8 cellular contexts compared by ENCODE assay signal in genomic region chr6:154995241-154996162, GRCh38. TPM values are rescaled to one million over a fixed set of nuclear protein-coding genes. Genes with fewer than 3 reads are reported as not detected.
DNase-seq lines count a peak whose midpoint lies in the region; ATAC-seq, FAIRE-seq and TF ChIP-seq lines count a peak whose summit lies in the region.

TIAM2 (plus strand) TSS chr6:154995315; CDS start chr6:155129224, 133,909 bp downstream.

- H3K4me2 ChIP-seq in HCT116 (ENCODE audit: low read length), result peak within 1 kb of the TSS; percentile 97

- no peak for TF ChIP-seq RAD21 in HCT116 (IDR thresholded peaks at IDR 0.05; ENCODE audit: low read depth)

- CTCF ChIA-PET in HCT116 (lab: Charles Lee), result no interaction called here
- CTCF ChIA-PET in activated CD8-positive, alpha-beta T cell treated with anti-CD3 and anti-CD28 coated beads, Interleukin-2, amount 10 ng/mL, durations not matched to agents 7 days and 5 days (lab: Charles Lee), result no interaction called here

- no peak within 1 kb of the TSS for H3K27ac Mint-ChIP-seq in activated CD8-positive, alpha-beta T cell treated with anti-CD3 and anti-CD28 coated beads, Interleukin-2, amount 10 ng/mL, durations not matched to agents 7 days and 5 days

- H4K20me1 ChIP-seq in HCT116 (ENCODE audit: insufficient read depth), result no peaks in the 10 kb centered on the region

- H3K27me3 ChIP-seq in HCT116 (ENCODE audit: insufficient read depth, low read length) (no peaks in the 10 kb centered on the region), uterus (no peaks in the 10 kb centered on the region)

- RAD21 ChIA-PET in HCT116 (lab: Charles Lee; ENCODE audit: low non-redundant PET in 1 of 2, low total read pairs in 2 of 2, uncharacterized antibody in 2 of 2, unreplicated experiment in 2 of 2), result no interaction called here

- peak within 1 kb of the TSS; percentile 57 for H3K9ac ChIP-seq in HCT116 (ENCODE audit: low read length)

- H3K9me2 ChIP-seq in HCT116 (ENCODE audit: insufficient read depth), result no peaks in the 10 kb centered on the region

- H3K4me1 Mint-ChIP-seq in activated CD8-positive, alpha-beta T cell treated with anti-CD3 and anti-CD28 coated beads, Interleukin-2, amount 10 ng/mL, durations not matched to agents 7 days and 5 days (ENCODE audit: low read depth), result peaks cover 5% of the 10 kb centered on the region

- H2AFZ ChIP-seq in HCT116 (ENCODE audit: low read depth, low read length, poor library complexity, severe bottlenecking), result peak within 1 kb of the TSS; percentile 65

- H3K4me3 Mint-ChIP-seq in activated CD8-positive, alpha-beta T cell treated with anti-CD3 and anti-CD28 coated beads, Interleukin-2, amount 10 ng/mL, durations not matched to agents 7 days and 5 days, result peak within 1 kb of the TSS; percentile 63

- TF ChIP-seq POLR2A in HCT116 (IDR thresholded peaks at IDR 0.05; ENCODE audit: borderline replicate concordance, extremely low read depth, insufficient read depth, insufficient read length), result peak; percentile 70
- no peak for TF ChIP-seq POLR2A in uterus (IDR thresholded peaks at IDR 0.05)

- no peaks in the 10 kb centered on the region for H3K36me3 Mint-ChIP-seq in activated CD8-positive, alpha-beta T cell treated with anti-CD3 and anti-CD28 coated beads, Interleukin-2, amount 10 ng/mL, durations not matched to agents 7 days and 5 days (ENCODE audit: low read depth)

- no TSS peak for BruUV-seq in HCT116 (replicated peaks; lab: Mats Ljungman, UMichigan)

- no peak for FAIRE-seq in frontal cortex (lab: Jason Lieb, UNC)

- peak; percentile 75 for DNase-seq in AG20443 (ENCODE audit: low spot score)
- DNase-seq in HCT116 (ENCODE audit: low read depth, low spot score), result no peak
- peak; percentile 34 for DNase-seq in activated CD8-positive, alpha-beta T cell treated with anti-CD3 and anti-CD28 coated beads, Interleukin-2, amount 10 ng/mL, durations not matched to agents 7 days and 5 days
- peak; percentile 41 to 50 for DNase-seq in frontal cortex (ENCODE audit: low spot score in 2 of 2)
- no peak for DNase-seq in occipital lobe (lab: John Stamatoyannopoulos, UW)
- DNase-seq in uterus, result no peak
- no peak for DNase-seq in dedifferentiated amniotic fluid mesenchymal stem cell (ENCODE audit: extremely low spot score)

- H3K4me3 ChIP-seq in HCT116 (replicated peaks in 1 of 2; ENCODE audit: low read depth in 1 of 2, low read length in 2 of 2) (peak within 1 kb of the TSS; percentile 45 to 71), uterus (peak within 1 kb of the TSS; percentile 35 to 47)

- no peaks in the 10 kb centered on the region for H3K36me3 ChIP-seq in HCT116 (ENCODE audit: control insufficient read depth in 1 of 2, insufficient read depth in 2 of 2, low read length in 2 of 2)
- no peaks in the 10 kb centered on the region for H3K36me3 ChIP-seq in uterus

- H3K9me3 ChIP-seq in HCT116 (ENCODE audit: control insufficient read depth in 1 of 2, insufficient read depth in 1 of 2, low read depth in 1 of 2, low read length in 2 of 2) (no peaks in the 10 kb centered on the region), uterus (no peaks in the 10 kb centered on the region)

- H3K27ac ChIP-seq in HCT116 (ENCODE audit: low read depth, low read length) (peak within 1 kb of the TSS; percentile 39; the same call in 1 of the 2 replicates), uterus (peak within 1 kb of the TSS in 1 of 2 donors; percentile 2)

- H3K27me3 Mint-ChIP-seq in activated CD8-positive, alpha-beta T cell treated with anti-CD3 and anti-CD28 coated beads, Interleukin-2, amount 10 ng/mL, durations not matched to agents 7 days and 5 days (ENCODE audit: low read depth), result peaks cover 27% of the 10 kb centered on the region

- ATAC-seq in HCT116 (peak; percentile 87), GM19035 (IDR thresholded peaks at IDR 0.05; ENCODE audit: unreplicated experiment) (no peak)
- ATAC-seq in activated CD8-positive, alpha-beta T cell treated with anti-CD3 and anti-CD28 coated beads, Interleukin-2, amount 10 ng/mL, durations not matched to agents 7 days and 5 days, result peak; percentile 75

- H3K4me1 ChIP-seq in HCT116 (ENCODE audit: control insufficient read depth in 1 of 2, insufficient read depth in 2 of 2, low read length in 2 of 2) (peaks cover 12 to 19% of the 10 kb centered on the region in 2 experiments), uterus (peaks cover 0 to 5% of the 10 kb centered on the region in 2 donors)

- no peaks in the 10 kb centered on the region for H3K79me2 ChIP-seq in HCT116 (ENCODE audit: insufficient read depth, low read length)

- TF ChIP-seq CTCF in HCT116 (IDR thresholded peaks at IDR 0.05 in 2 of 3, conservative IDR thresholded peaks at IDR 0.05 in 1 of 3; ENCODE audit: borderline replicate concordance in 1 of 3, insufficient read depth in 1 of 3, low read depth in 2 of 3, low read length in 2 of 3), result no peak
- no peak for TF ChIP-seq CTCF in uterus (IDR thresholded peaks at IDR 0.05)

- POLR2A ChIA-PET in HCT116 (lab: Charles Lee), result no interaction called here
- POLR2A ChIA-PET in activated CD8-positive, alpha-beta T cell treated with anti-CD3 and anti-CD28 coated beads, Interleukin-2, amount 10 ng/mL, durations not matched to agents 7 days and 5 days (lab: Charles Lee), result no interaction called here

- intact Hi-C loops in HCT116 (cut with micrococcal nuclease) (no loop called here), uterus (cut with DNase I; ENCODE audit: low total_unique reads) (no loop called here)

- H3K9me3 Mint-ChIP-seq in activated CD8-positive, alpha-beta T cell treated with anti-CD3 and anti-CD28 coated beads, Interleukin-2, amount 10 ng/mL, durations not matched to agents 7 days and 5 days (ENCODE audit: insufficient read depth), result no peaks in the 10 kb centered on the region

TF ChIP-seq in HCT116, 20 proteins besides CTCF, POLR2A, EP300 and RAD21 (continues in another document):
- TF ChIP-seq POLR2AphosphoS5 (IDR thresholded peaks at IDR 0.05; ENCODE audit: low read depth, low read length) (peak; percentile 24; the same call in 1 of the 2 replicates), SRF (IDR thresholded peaks at IDR 0.05; ENCODE audit: low read depth) (no peak), REST (IDR thresholded peaks at IDR 0.05; ENCODE audit: low read depth) (no peak), ZBTB33 (IDR thresholded peaks at IDR 0.05; ENCODE audit: extremely low read depth, insufficient replicate concordance, low read length) (no peak), FOSL1 (IDR thresholded peaks at IDR 0.05; ENCODE audit: low read depth) (no peak), ZFX (IDR thresholded peaks at IDR 0.05) (peak; percentile 57; the same call in 1 of the 2 replicates), ATF3 (IDR thresholded peaks at IDR 0.05) (no peak), YY1 (IDR thresholded peaks at IDR 0.05; ENCODE audit: extremely low read depth, insufficient replicate concordance, low read depth, low read length) (no peak), SP1 (IDR thresholded peaks at IDR 0.05; ENCODE audit: low read depth) (no peak), TCF7L2 (IDR thresholded peaks at IDR 0.05; ENCODE audit: borderline replicate concordance, extremely low read depth, insufficient read depth, insufficient read length) (peak; percentile 68)

RNA-seq across cellular contexts. Expression of gene TIAM2, which starts in this region (rescaled TPM):
- total RNA-seq in HCT116 (2021; ENCODE audit: unreplicated experiment) (9.4 TPM), frontal cortex (171 TPM), occipital lobe (191 TPM), uterus (10 to 100 TPM; 25.7 to 77.1 (median 56.6) TPM)
- 2.1 and 3.9 TPM in 2 replicates for polyA plus RNA-seq in HCT116 (2012)
- total RNA-seq in activated CD8-positive, alpha-beta T cell treated with anti-CD3 and anti-CD28 coated beads, Interleukin-2, amount 10 ng/mL, durations not matched to agents 7 days and 5 days, result 1 to 10 TPM; 2.9 to 4.5 TPM

Comparison
In these comparisons a context has a peak if more than half of its experiments do, and no peak if none do; other contexts are left out.
1. DNase-seq: peak in AG20443 (single experiment), activated CD8-positive, alpha-beta T cell treated with anti-CD3 and anti-CD28 coated beads, Interleukin-2, amount 10 ng/mL, durations not matched to agents 7 days and 5 days (single experiment) and frontal cortex (2 of 2); none in HCT116 (single experiment), occipital lobe (single experiment), uterus (0 of 2) and dedifferentiated amniotic fluid mesenchymal stem cell (single experiment).